Comparison of ENCODE assay signal across 17 cellular contexts in genomic region chr15:25869696-25870095, GRCh38.
"Had no signal": no experiment of that assay in that cellular context is flagged by ENCODE, and none has a peak within 500 bp of the region (broad histone marks: within the 10 kb centered on the region; RNA-seq: fewer than 3 reads in every experiment).

No MANE protein-coding gene starts in this region.

- H3K27ac Mint-ChIP-seq: activated CD4-positive, alpha-beta T cell treated with anti-CD3 and anti-CD28 coated beads for 36 hours; activated T-helper 1 cell treated with anti-CD3 and anti-CD28 coated beads, Interleukin-12 subunit alpha, Interleukin-12 subunit beta, Interleukin-2, Interleukin-4 antibody, amounts not matched to agents 30 ng/mL and 10 ng/mL and 1 ng/mL, durations not matched to agents 14 hours and 24 hours and 36 hours; effector memory CD8-positive, alpha-beta T cell; natural killer cell treated with Interleukin-12 subunit alpha and Interleukin-12 subunit beta and Interleukin-15 and Interleukin-18, amount 100 ng/mL, for 72 hours; type B pancreatic cell had no signal

- H3K9me3 Mint-ChIP-seq: activated T-helper 1 cell treated with anti-CD3 and anti-CD28 coated beads, Interleukin-12 subunit alpha, Interleukin-12 subunit beta, Interleukin-2, Interleukin-4 antibody, amounts not matched to agents 30 ng/mL and 10 ng/mL and 1 ng/mL, durations not matched to agents 14 hours and 24 hours and 36 hours; effector memory CD8-positive, alpha-beta T cell; natural killer cell treated with Interleukin-12 subunit alpha and Interleukin-12 subunit beta and Interleukin-15 and Interleukin-18, amount 100 ng/mL, for 72 hours; type B pancreatic cell had no signal

- H3K4me3 Mint-ChIP-seq: activated CD4-positive, alpha-beta T cell treated with anti-CD3 and anti-CD28 coated beads for 36 hours; activated T-helper 1 cell treated with anti-CD3 and anti-CD28 coated beads, Interleukin-12 subunit alpha, Interleukin-12 subunit beta, Interleukin-2, Interleukin-4 antibody, amounts not matched to agents 30 ng/mL and 10 ng/mL and 1 ng/mL, durations not matched to agents 14 hours and 24 hours and 36 hours; effector memory CD8-positive, alpha-beta T cell; natural killer cell treated with Interleukin-12 subunit alpha and Interleukin-12 subunit beta and Interleukin-15 and Interleukin-18, amount 100 ng/mL, for 72 hours; type B pancreatic cell had no signal

- H3K27ac ChIP-seq: gastrocnemius medialis, heart right ventricle, prostate gland, WERI-Rb-1 had no signal

- H3K4me3 ChIP-seq: gastrocnemius medialis, heart right ventricle, prostate gland had no signal

- H3K9me3 ChIP-seq: gastrocnemius medialis, heart right ventricle, prostate gland had no signal

- H3K4me1 ChIP-seq: gastrocnemius medialis, heart right ventricle, prostate gland had no signal

- H3K36me3 Mint-ChIP-seq: natural killer cell treated with Interleukin-12 subunit alpha and Interleukin-12 subunit beta and Interleukin-15 and Interleukin-18, amount 100 ng/mL, for 72 hours; type B pancreatic cell had no signal

- DNase-seq: activated CD4-positive, alpha-beta T cell treated with anti-CD3 and anti-CD28 coated beads for 36 hours; activated CD8-positive, alpha-beta memory T cell treated with anti-CD3 and anti-CD28 coated beads, Interleukin-2, amount 50 U/mL, for 48 hours; activated naive CD4-positive, alpha-beta T cell treated with Interleukin-2 at 50 U/mL for 16 hours; anterior cingulate cortex; cerebellar nuclear complex; effector memory CD8-positive, alpha-beta T cell; gastrocnemius medialis; heart right ventricle; right cardiac atrium; small intestine; stimulated activated CD4-positive, alpha-beta T cell treated with anti-CD3 and anti-CD28 coated beads, Interleukin-4, amount 100 ng/mL, for 24 hours; stimulated activated naive CD4-positive, alpha-beta T cell; WERI-Rb-1 had no signal

- H3K27me3 ChIP-seq: gastrocnemius medialis had no signal

- H3K36me3 ChIP-seq: gastrocnemius medialis, heart right ventricle, prostate gland, WERI-Rb-1 had no signal

- H3K27me3 Mint-ChIP-seq: activated CD4-positive, alpha-beta T cell treated with anti-CD3 and anti-CD28 coated beads for 36 hours; effector memory CD8-positive, alpha-beta T cell; natural killer cell treated with Interleukin-12 subunit alpha and Interleukin-12 subunit beta and Interleukin-15 and Interleukin-18, amount 100 ng/mL, for 72 hours had no signal
